In the genomic region with DNA sequence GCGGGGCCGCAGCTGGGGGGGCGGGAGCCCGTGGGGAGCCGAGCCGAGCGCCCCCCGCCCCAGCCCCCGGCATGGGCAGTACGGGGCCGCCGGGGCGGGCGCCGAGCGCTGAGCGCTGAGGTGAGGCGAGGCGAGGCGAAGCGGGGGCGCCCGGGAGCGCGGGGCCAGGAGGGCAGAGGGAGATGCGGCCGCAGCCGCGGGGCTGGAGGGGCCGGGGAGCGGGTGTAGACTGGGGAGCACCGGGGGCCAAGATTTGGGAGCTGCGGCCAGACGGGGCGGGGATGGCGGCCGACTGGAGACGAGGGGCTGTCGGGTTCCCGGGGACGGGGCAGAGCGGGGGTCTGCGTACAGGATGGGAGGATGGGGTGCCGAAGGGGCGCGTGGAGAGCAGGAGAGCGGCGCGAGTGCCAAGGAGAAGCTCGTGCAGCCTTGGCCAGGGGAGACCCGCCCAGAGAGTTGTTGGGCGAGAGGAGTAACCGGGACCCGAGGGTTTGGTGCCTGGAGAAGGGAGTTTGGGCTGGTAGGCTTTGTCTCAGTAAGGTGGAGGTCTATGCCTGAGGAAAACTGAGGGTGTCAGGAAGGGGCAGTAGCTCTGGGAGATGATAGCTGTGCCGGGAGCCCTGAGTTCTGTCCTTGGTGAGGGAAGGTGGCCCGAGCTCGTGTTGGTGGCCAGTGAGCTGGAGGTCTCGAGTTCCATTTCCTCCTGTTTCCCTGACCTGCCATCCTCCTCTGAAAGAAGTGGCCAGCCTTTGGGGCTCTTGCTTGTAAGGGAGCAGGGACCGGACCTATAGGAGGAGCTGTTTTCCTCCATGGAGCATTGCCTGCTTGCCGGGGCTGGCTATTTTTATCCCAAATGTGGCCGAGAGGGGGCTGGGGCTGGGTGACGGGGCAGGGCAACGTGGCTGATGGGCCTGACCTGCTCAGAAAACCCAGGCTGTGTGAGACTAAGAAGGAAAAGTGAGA, we compare ENCODE assay signal across 8 cellular contexts. TPM values are rescaled to one million over a fixed set of nuclear protein-coding genes. Genes with fewer than 3 reads are reported as not detected.
DNase-seq lines count a peak whose midpoint lies in the region; ATAC-seq and TF ChIP-seq lines count a peak whose summit lies in the region.

No MANE protein-coding gene starts in this region.

- peak overlapping the region; percentile 86 for H3K4me3 Mint-ChIP-seq in activated CD4-positive, alpha-beta memory T cell treated with anti-CD3 and anti-CD28 coated beads, Interleukin-2, amount 10 ng/mL, durations not matched to agents 7 days and 5 days
- peak overlapping the region; percentile 92 for H3K4me3 Mint-ChIP-seq in mesothelial cell of epicardium

- H3K9me3 ChIP-seq in MM.1S (replicated peaks; ENCODE audit: insufficient read depth, low read length) = no peaks in the 10 kb centered on the region

- peaks cover 33% of the 10 kb centered on the region for H3K4me1 ChIP-seq in MM.1S (ENCODE audit: low read length)

- H3K27ac Mint-ChIP-seq in activated CD4-positive, alpha-beta memory T cell treated with anti-CD3 and anti-CD28 coated beads, Interleukin-2, amount 10 ng/mL, durations not matched to agents 7 days and 5 days = peak overlapping the region; percentile 89
- peak overlapping the region; percentile 94 for H3K27ac Mint-ChIP-seq in mesothelial cell of epicardium

- H3K36me3 ChIP-seq in MM.1S (replicated peaks; ENCODE audit: insufficient read depth, low read length) = 0 out of 2 replicates have a peak, but pooled peaks cover 4% of the 10 kb centered on the region

- H3K27me3 Mint-ChIP-seq in activated CD4-positive, alpha-beta memory T cell treated with anti-CD3 and anti-CD28 coated beads, Interleukin-2, amount 10 ng/mL, durations not matched to agents 7 days and 5 days = peaks cover 16% of the 10 kb centered on the region
- H3K27me3 Mint-ChIP-seq in mesothelial cell of epicardium (ENCODE audit: low read depth) = peaks cover 19% of the 10 kb centered on the region

- peaks cover 39% of the 10 kb centered on the region for H3F3A ChIP-seq in MM.1S (ENCODE audit: insufficient read depth, low read length)

- no peaks in the 10 kb centered on the region for H3K27me3 ChIP-seq in MM.1S (replicated peaks; ENCODE audit: insufficient read depth, low read length)

- H3K36me3 Mint-ChIP-seq in activated CD4-positive, alpha-beta memory T cell treated with anti-CD3 and anti-CD28 coated beads, Interleukin-2, amount 10 ng/mL, durations not matched to agents 7 days and 5 days (ENCODE audit: low read depth) = peaks cover 18% of the 10 kb centered on the region
- H3K36me3 Mint-ChIP-seq in mesothelial cell of epicardium = no peaks in the 10 kb centered on the region

- CTCF ChIA-PET in activated CD4-positive, alpha-beta memory T cell treated with anti-CD3 and anti-CD28 coated beads, Interleukin-2, amount 10 ng/mL, durations not matched to agents 7 days and 5 days (lab: Charles Lee) = interaction anchor here (0.6 to 7.1 kb wide), 12 partner anchors 10 to 145 kb away, joined by 3 to 197 read pairs (median 3); a partner anchor contains a TSS

- peak; percentile 83 for DNase-seq in activated effector memory CD4-positive, alpha-beta T cell treated with anti-CD3 and anti-CD28 coated beads, Interleukin-2, amount 50 U/mL, for 16 hours
- no peak for DNase-seq in activated effector memory CD4-positive, alpha-beta T cell treated with Interleukin-2 at 50 U/mL for 16 hours
- DNase-seq in MM.1S (peak; percentile 77), epithelial cell of proximal tubule (ENCODE audit: low read depth) (no peak), mesothelial cell of epicardium (ENCODE audit: low spot score in 2 of 2, unreplicated experiment in 2 of 2) (peak in 1 of 2 experiments; percentile 58), stromal cell of bone marrow (ENCODE audit: low read depth) (peak; percentile 87)
- peak; percentile 54 for DNase-seq in activated CD4-positive, alpha-beta memory T cell treated with anti-CD3 and anti-CD28 coated beads, Interleukin-2, amount 10 ng/mL, durations not matched to agents 7 days and 5 days

- H3K27ac ChIP-seq in MM.1S (ENCODE audit: low read length) = peak overlapping the region; percentile 95

- no peaks in the 10 kb centered on the region for H4K20me1 ChIP-seq in MM.1S (ENCODE audit: insufficient read depth, low read length)

- TF ChIP-seq CTCF in MM.1S (IDR thresholded peaks at IDR 0.05; ENCODE audit: low read length) (peak; percentile 67), epithelial cell of proximal tubule (conservative IDR thresholded peaks at IDR 0.05; ENCODE audit: low read depth, low read length) (peak; percentile 58), mesothelial cell of epicardium (IDR thresholded peaks at IDR 0.05; ENCODE audit: unreplicated experiment) (peak; percentile 46)

- no peaks in the 10 kb centered on the region for H3K9me3 Mint-ChIP-seq in activated CD4-positive, alpha-beta memory T cell treated with anti-CD3 and anti-CD28 coated beads, Interleukin-2, amount 10 ng/mL, durations not matched to agents 7 days and 5 days
- H3K9me3 Mint-ChIP-seq in mesothelial cell of epicardium = no peaks in the 10 kb centered on the region

- H3K9me2 ChIP-seq in MM.1S (replicated peaks; ENCODE audit: insufficient read depth, low read length) = no peaks in the 10 kb centered on the region

- ATAC-seq in GM18861 (IDR thresholded peaks at IDR 0.05; ENCODE audit: unreplicated experiment) = no peak

- peak overlapping the region; percentile 97 for H3K9ac ChIP-seq in MM.1S (ENCODE audit: low read length)

- H3K79me2 ChIP-seq in MM.1S (ENCODE audit: low read length) = peaks cover 48% of the 10 kb centered on the region

- peaks cover 52% of the 10 kb centered on the region for H3K4me1 Mint-ChIP-seq in activated CD4-positive, alpha-beta memory T cell treated with anti-CD3 and anti-CD28 coated beads, Interleukin-2, amount 10 ng/mL, durations not matched to agents 7 days and 5 days
- H3K4me1 Mint-ChIP-seq in mesothelial cell of epicardium = peaks cover 36% of the 10 kb centered on the region

- POLR2A ChIA-PET in activated CD4-positive, alpha-beta memory T cell treated with anti-CD3 and anti-CD28 coated beads, Interleukin-2, amount 10 ng/mL, durations not matched to agents 7 days and 5 days (lab: Charles Lee) = interaction anchor here (0.6 to 5.2 kb wide), 15 partner anchors 10 to 335 kb away, joined by 3 to 71 read pairs (median 4); a partner anchor contains a TSS

- H3K4me3 ChIP-seq in MM.1S (ENCODE audit: low read length) (peak overlapping the region; percentile 84), epithelial cell of proximal tubule (ENCODE audit: low read depth, low read length) (peak overlapping the region; percentile 64)

- peak overlapping the region; percentile 32 for H2AFZ ChIP-seq in MM.1S (ENCODE audit: low read length)

- peak overlapping the region; percentile 98 for H3K4me2 ChIP-seq in MM.1S (ENCODE audit: low read depth, low read length)

RNA-seq across cellular contexts. Expression of a gene that starts 0.5 kb away (rescaled TPM):
- total RNA-seq in activated CD4-positive, alpha-beta memory T cell treated with anti-CD3 and anti-CD28 coated beads, Interleukin-2, amount 10 ng/mL, durations not matched to agents 7 days and 5 days = 100 to 1,000 TPM; 142 to 149 TPM
- total RNA-seq in epithelial cell of proximal tubule = 26.6 and 30.6 TPM in 2 replicates
- total RNA-seq in mesothelial cell of epicardium = 37.5 to 38.8 TPM (median 38.6 TPM) in 3 replicates

RNA-seq across cellular contexts. Expression of a gene that starts 5.0 kb away (rescaled TPM):
- total RNA-seq in activated CD4-positive, alpha-beta memory T cell treated with anti-CD3 and anti-CD28 coated beads, Interleukin-2, amount 10 ng/mL, durations not matched to agents 7 days and 5 days = not detected
- not detected in 2 replicates for total RNA-seq in epithelial cell of proximal tubule
- total RNA-seq in mesothelial cell of epicardium = 0.57 to 1.00 TPM (median 0.60 TPM) in 3 replicates

RNA-seq across cellular contexts. Expression of a gene that starts 53.4 kb away (rescaled TPM):
- total RNA-seq in activated CD4-positive, alpha-beta memory T cell treated with anti-CD3 and anti-CD28 coated beads, Interleukin-2, amount 10 ng/mL, durations not matched to agents 7 days and 5 days = 100 to 1,000 TPM; 141 to 142 TPM
- total RNA-seq in epithelial cell of proximal tubule (86.1 and 149 TPM in 2 replicates), mesothelial cell of epicardium (34.7 to 38.3 TPM (median 36.8 TPM) in 3 replicates)

Comparison
In these comparisons a context has a peak if more than half of its experiments do, and no peak if none do; other contexts are left out.
1. DNase-seq: peak in activated effector memory CD4-positive, alpha-beta T cell treated with anti-CD3 and anti-CD28 coated beads, Interleukin-2, amount 50 U/mL, for 16 hours (single experiment), MM.1S (single experiment), activated CD4-positive, alpha-beta memory T cell treated with anti-CD3 and anti-CD28 coated beads, Interleukin-2, amount 10 ng/mL, durations not matched to agents 7 days and 5 days (single experiment) and stromal cell of bone marrow (single experiment); none in activated effector memory CD4-positive, alpha-beta T cell treated with Interleukin-2 at 50 U/mL for 16 hours (single experiment) and epithelial cell of proximal tubule (single experiment).
2. Peak in every context shown above with its lines, with median percentiles within 50 percentile points of each other: CTCF ChIP-seq.